35 cellular contexts compared by ENCODE assay signal in genomic region chr1:229005556-229005955, GRCh38.
"Had no signal": no experiment of that assay in that cellular context is flagged by ENCODE, and none has a peak within 500 bp of the region (broad histone marks: within the 10 kb centered on the region; RNA-seq: fewer than 3 reads in every experiment).

No MANE protein-coding gene starts in this region.

- ATAC-seq: activated CD4-positive, alpha-beta T cell treated with anti-CD3 and anti-CD28 coated beads for 36 hours; activated CD4-positive, CD25-positive, alpha-beta regulatory T cell treated with anti-CD3 and anti-CD28 coated beads, Interleukin-2, amount 50 U/mL, for 24 hours; activated CD8-positive, alpha-beta memory T cell treated with anti-CD3 and anti-CD28 coated beads, Interleukin-2, amount 10 ng/mL, durations not matched to agents 7 days and 5 days; activated CD8-positive, alpha-beta T cell treated with anti-CD3 and anti-CD28 coated beads, Interleukin-2, amount 10 ng/mL, durations not matched to agents 7 days and 5 days; activated naive CD4-positive, alpha-beta T cell treated with anti-CD3 and anti-CD28 coated beads, Interleukin-2, amount 50 U/mL, for 72 hours; body of pancreas; T-cell; T-helper 17 cell; WTC11 had no signal

- H3K4me3 Mint-ChIP-seq: activated CD4-positive, alpha-beta memory T cell treated with anti-CD3 and anti-CD28 coated beads, Interleukin-2, amount 10 ng/mL, durations not matched to agents 7 days and 5 days; activated CD4-positive, alpha-beta T cell treated with anti-CD3 and anti-CD28 coated beads for 36 hours; activated CD4-positive, alpha-beta T cell treated with anti-CD3 and anti-CD28 coated beads, Interleukin-2, amount 10 ng/mL, durations not matched to agents 7 days and 5 days; activated CD8-positive, alpha-beta memory T cell treated with anti-CD3 and anti-CD28 coated beads, Interleukin-2, amount 10 ng/mL, durations not matched to agents 7 days and 5 days; activated CD8-positive, alpha-beta T cell treated with anti-CD3 and anti-CD28 coated beads, Interleukin-2, amount 10 ng/mL, durations not matched to agents 7 days and 5 days; activated naive CD4-positive, alpha-beta T cell treated with anti-CD3 and anti-CD28 coated beads for 36 hours; activated naive CD8-positive, alpha-beta T cell treated with anti-CD3 and anti-CD28 coated beads for 36 hours; activated T-cell treated with anti-CD3 and anti-CD28 coated beads, Interleukin-2, amount 50 U/mL, for 24 hours; central memory CD8-positive, alpha-beta T cell; T-cell; T-helper 17 cell; WTC11 had no signal

- H3K9me3 Mint-ChIP-seq: activated CD4-positive, alpha-beta memory T cell treated with anti-CD3 and anti-CD28 coated beads, Interleukin-2, amount 10 ng/mL, durations not matched to agents 7 days and 5 days; activated CD4-positive, alpha-beta T cell treated with anti-CD3 and anti-CD28 coated beads, Interleukin-2, amount 10 ng/mL, durations not matched to agents 7 days and 5 days; activated naive CD4-positive, alpha-beta T cell treated with anti-CD3 and anti-CD28 coated beads for 36 hours; activated naive CD4-positive, alpha-beta T cell treated with anti-CD3 and anti-CD28 coated beads, Interleukin-2, amount 50 U/mL, for 72 hours; activated naive CD8-positive, alpha-beta T cell treated with anti-CD3 and anti-CD28 coated beads for 36 hours; activated T-cell treated with anti-CD3 and anti-CD28 coated beads, Interleukin-2, amount 50 U/mL, for 24 hours; activated T-helper 2 cell treated with anti-CD3 and anti-CD28 coated beads, Interferon-gamma antibody, Interleukin-2, Interleukin-4, amounts not matched to agents 10 μg/mL and 5 μg/mL and 100 μg/mL, durations not matched to agents 14 hours and 24 hours and 36 hours; central memory CD8-positive, alpha-beta T cell; T-cell; WTC11 had no signal

- H3K27me3 ChIP-seq: adrenal gland, body of pancreas, brain microvascular endothelial cell, breast epithelium had no signal

- H3K4me3 ChIP-seq: adrenal gland, body of pancreas, breast epithelium had no signal

- H3K36me3 Mint-ChIP-seq: activated CD8-positive, alpha-beta memory T cell treated with anti-CD3 and anti-CD28 coated beads, Interleukin-2, amount 10 ng/mL, durations not matched to agents 7 days and 5 days; activated naive CD4-positive, alpha-beta T cell treated with anti-CD3 and anti-CD28 coated beads, Interleukin-2, amount 50 U/mL, for 72 hours; activated naive CD8-positive, alpha-beta T cell treated with anti-CD3 and anti-CD28 coated beads for 36 hours; T-cell; WTC11 had no signal

- H3K9me3 ChIP-seq: adrenal gland, body of pancreas, breast epithelium had no signal

- H3K4me1 ChIP-seq: adrenal gland, body of pancreas, breast epithelium had no signal

- DNase-seq: activated CD4-positive, alpha-beta memory T cell treated with anti-CD3 and anti-CD28 coated beads, Interleukin-2, amount 10 ng/mL, durations not matched to agents 7 days and 5 days; activated CD4-positive, alpha-beta T cell treated with anti-CD3 and anti-CD28 coated beads for 1 hour; activated CD4-positive, alpha-beta T cell treated with anti-CD3 and anti-CD28 coated beads for 36 hours; activated CD4-positive, alpha-beta T cell treated with anti-CD3 and anti-CD28 coated beads for 48 hours; activated CD4-positive, alpha-beta T cell treated with anti-CD3 and anti-CD28 coated beads, Interleukin-2, amount 10 ng/mL, durations not matched to agents 7 days and 5 days; activated CD4-positive, alpha-beta T cell treated with anti-CD3 and anti-CD28 coated beads, Interleukin-2, amount 50 U/mL, for 48 hours; activated CD4-positive, CD25-positive, alpha-beta regulatory T cell; activated CD8-positive, alpha-beta memory T cell treated with anti-CD3 and anti-CD28 coated beads for 24 hours; activated CD8-positive, alpha-beta memory T cell treated with anti-CD3 and anti-CD28 coated beads, Interleukin-2, amount 10 ng/mL, durations not matched to agents 7 days and 5 days; activated CD8-positive, alpha-beta memory T cell treated with anti-CD3 and anti-CD28 coated beads, Interleukin-2, amount 50 U/mL, for 48 hours; activated CD8-positive, alpha-beta T cell treated with anti-CD3 and anti-CD28 coated beads, Interleukin-2, amount 10 ng/mL, durations not matched to agents 7 days and 5 days; activated effector memory CD4-positive, alpha-beta T cell treated with anti-CD3 and anti-CD28 coated beads, Interleukin-2, amount 50 U/mL, for 16 hours; activated gamma-delta T cell treated with Interleukin-2 at 50 U/mL for 16 hours; activated naive CD4-positive, alpha-beta T cell; activated naive CD4-positive, alpha-beta T cell treated with anti-CD3 and anti-CD28 coated beads for 36 hours; activated naive CD4-positive, alpha-beta T cell treated with anti-CD3 and anti-CD28 coated beads, Interleukin-2, amount 50 U/mL, for 16 hours; activated naive CD8-positive, alpha-beta T cell treated with anti-CD3 and anti-CD28 coated beads for 36 hours; activated T-cell treated with anti-CD3 and anti-CD28 coated beads, Interleukin-2, amount 50 U/mL, for 24 hours; activated T-cell treated with anti-CD3 and anti-CD28 coated beads, Interleukin-2, amount 50 U/mL, for 48 hours; adrenal gland; amniotic stem cell; aorta; body of pancreas; brain microvascular endothelial cell; cerebellar nuclear complex; T-cell; T-helper 17 cell; T1000; WERI-Rb-1 had no signal

- H3K27me3 Mint-ChIP-seq: activated CD4-positive, alpha-beta memory T cell treated with anti-CD3 and anti-CD28 coated beads, Interleukin-2, amount 10 ng/mL, durations not matched to agents 7 days and 5 days; activated CD4-positive, alpha-beta T cell treated with anti-CD3 and anti-CD28 coated beads for 36 hours; activated CD4-positive, alpha-beta T cell treated with anti-CD3 and anti-CD28 coated beads, Interleukin-2, amount 10 ng/mL, durations not matched to agents 7 days and 5 days; activated CD8-positive, alpha-beta memory T cell treated with anti-CD3 and anti-CD28 coated beads, Interleukin-2, amount 10 ng/mL, durations not matched to agents 7 days and 5 days; activated naive CD8-positive, alpha-beta T cell treated with anti-CD3 and anti-CD28 coated beads for 36 hours; activated T-cell treated with anti-CD3 and anti-CD28 coated beads, Interleukin-2, amount 50 U/mL, for 24 hours; central memory CD8-positive, alpha-beta T cell; T-cell; T-helper 17 cell had no signal

- H3K36me3 ChIP-seq: adrenal gland, brain microvascular endothelial cell, breast epithelium, WERI-Rb-1 had no signal

- H3K4me1 Mint-ChIP-seq: activated CD8-positive, alpha-beta memory T cell treated with anti-CD3 and anti-CD28 coated beads, Interleukin-2, amount 10 ng/mL, durations not matched to agents 7 days and 5 days had no signal

- H3K27ac ChIP-seq: adrenal gland, body of pancreas, brain microvascular endothelial cell, WERI-Rb-1 had no signal

- H3K27ac Mint-ChIP-seq: activated CD4-positive, alpha-beta memory T cell treated with anti-CD3 and anti-CD28 coated beads, Interleukin-2, amount 10 ng/mL, durations not matched to agents 7 days and 5 days; activated CD4-positive, alpha-beta T cell treated with anti-CD3 and anti-CD28 coated beads for 36 hours; activated CD4-positive, alpha-beta T cell treated with anti-CD3 and anti-CD28 coated beads, Interleukin-2, amount 10 ng/mL, durations not matched to agents 7 days and 5 days; activated CD8-positive, alpha-beta memory T cell treated with anti-CD3 and anti-CD28 coated beads, Interleukin-2, amount 10 ng/mL, durations not matched to agents 7 days and 5 days; activated CD8-positive, alpha-beta T cell treated with anti-CD3 and anti-CD28 coated beads, Interleukin-2, amount 10 ng/mL, durations not matched to agents 7 days and 5 days; activated naive CD4-positive, alpha-beta T cell treated with anti-CD3 and anti-CD28 coated beads for 36 hours; activated naive CD4-positive, alpha-beta T cell treated with anti-CD3 and anti-CD28 coated beads, Interleukin-2, amount 50 U/mL, for 72 hours; activated naive CD8-positive, alpha-beta T cell treated with anti-CD3 and anti-CD28 coated beads for 36 hours; activated T-cell treated with anti-CD3 and anti-CD28 coated beads, Interleukin-2, amount 50 U/mL, for 24 hours; activated T-helper 2 cell treated with anti-CD3 and anti-CD28 coated beads, Interferon-gamma antibody, Interleukin-2, Interleukin-4, amounts not matched to agents 10 μg/mL and 5 μg/mL and 100 μg/mL, durations not matched to agents 14 hours and 24 hours and 36 hours; T-cell; WTC11 had no signal
